Comparison of ENCODE assay signal across 12 cellular contexts in genomic region chr9:91208837-91209236, GRCh38.
DNase-seq lines count a peak whose midpoint lies in the region; ATAC-seq and TF ChIP-seq lines count a peak whose summit lies in the region.
"Had no signal": no experiment of that assay in that cellular context is flagged by ENCODE, and none has a peak within 500 bp of the region (broad histone marks: within the 10 kb centered on the region; RNA-seq: fewer than 3 reads in every experiment).

No MANE protein-coding gene starts in this region.

- peak overlapping the region; percentile 11 for H3K4me3 Mint-ChIP-seq in activated T-cell treated with anti-CD3 and anti-CD28 coated beads, Interleukin-2, amount 50 U/mL, for 24 hours
- peak overlapping the region; percentile 8 for H3K4me3 Mint-ChIP-seq in activated CD4-positive, alpha-beta memory T cell treated with anti-CD3 and anti-CD28 coated beads, Interleukin-2, amount 10 ng/mL, durations not matched to agents 7 days and 5 days

- H3K9me3 ChIP-seq in left lung (no peaks in the 10 kb centered on the region), thyroid gland (no peaks in the 10 kb centered on the region)

- ATAC-seq in left lung: peak; percentile 4
- no peak for ATAC-seq in HG02623 (IDR thresholded peaks at IDR 0.05; ENCODE audit: unreplicated experiment)

- H3K27ac Mint-ChIP-seq in activated T-cell treated with anti-CD3 and anti-CD28 coated beads, Interleukin-2, amount 50 U/mL, for 24 hours: peak overlapping the region; percentile 98
- peak overlapping the region; percentile 50 for H3K27ac Mint-ChIP-seq in activated CD4-positive, alpha-beta memory T cell treated with anti-CD3 and anti-CD28 coated beads, Interleukin-2, amount 10 ng/mL, durations not matched to agents 7 days and 5 days

- H3K4me1 ChIP-seq in left lung: peaks cover 16 to 22% of the 10 kb centered on the region in 2 donors
- H3K4me1 ChIP-seq in thyroid gland: peaks cover 12 to 20% of the 10 kb centered on the region in 2 donors

- CTCF ChIA-PET in activated CD4-positive, alpha-beta memory T cell treated with anti-CD3 and anti-CD28 coated beads, Interleukin-2, amount 10 ng/mL, durations not matched to agents 7 days and 5 days (lab: Charles Lee): interaction anchor here (1.0 kb wide), 2 partner anchors 13 to 132 kb away, joined by 3 read pairs; no protein-coding TSS in a partner anchor

- H3K27me3 ChIP-seq in left lung (no peaks in the 10 kb centered on the region), thyroid gland (no peaks in the 10 kb centered on the region)

- POLR2A ChIA-PET in activated CD4-positive, alpha-beta memory T cell treated with anti-CD3 and anti-CD28 coated beads, Interleukin-2, amount 10 ng/mL, durations not matched to agents 7 days and 5 days (lab: Charles Lee): interaction anchor here (1.0 to 4.5 kb wide), 12 partner anchors 11 to 218 kb away, joined by 4 to 36 read pairs (median 11); partner anchors contain the start of genes AUH and NFIL3

- DNase-seq in activated T-cell treated with anti-CD3 and anti-CD28 coated beads, Interleukin-2, amount 50 U/mL, for 24 hours: no peak
- no peak for DNase-seq in activated T-cell treated with anti-CD3 and anti-CD28 coated beads, Interleukin-2, amount 50 U/mL, for 1 hour
- no peak for DNase-seq in activated CD4-positive, alpha-beta memory T cell treated with anti-CD3 and anti-CD28 coated beads, Interleukin-2, amount 10 ng/mL, durations not matched to agents 7 days and 5 days
- no peak for DNase-seq in left lung
- no peak for DNase-seq in thyroid gland
- no peak for DNase-seq in GM10266 (ENCODE audit: extremely low spot score)
- DNase-seq in stimulated activated naive CD4-positive, alpha-beta T cell (lab: John Stamatoyannopoulos, UW): no peak
- DNase-seq: ACHN; activated CD4-positive, CD25-positive, alpha-beta regulatory T cell treated with anti-CD3 and anti-CD28 coated beads, Interleukin-2, amount 50 U/mL, for 72 hours; foreskin melanocyte; NCI-H1105 treated with DMSO at 0.1 percent for 48 hours had no signal

- no peak for TF ChIP-seq POLR2A in thyroid gland (IDR thresholded peaks at IDR 0.05)

- H3K4me3 ChIP-seq in left lung (no peak overlapping the region), thyroid gland (replicated peaks in 1 of 3) (no peak overlapping the region)

- H3K36me3 ChIP-seq in left lung (no peaks in the 10 kb centered on the region), thyroid gland (no peaks in the 10 kb centered on the region)

- H3K27me3 Mint-ChIP-seq in activated T-cell treated with anti-CD3 and anti-CD28 coated beads, Interleukin-2, amount 50 U/mL, for 24 hours: no peaks in the 10 kb centered on the region
- no peaks in the 10 kb centered on the region for H3K27me3 Mint-ChIP-seq in activated CD4-positive, alpha-beta memory T cell treated with anti-CD3 and anti-CD28 coated beads, Interleukin-2, amount 10 ng/mL, durations not matched to agents 7 days and 5 days

- H3K27ac ChIP-seq in left lung (peak overlapping the region; percentile 73 to 88), thyroid gland (peak overlapping the region in 2 of 3 donors; percentile 59 to 71)

- intact Hi-C loops in left lung (cut with DNase I) (no loop called here), thyroid gland (cut with DNase I) (no loop called here)

- peaks cover 26% of the 10 kb centered on the region for H3K9me3 Mint-ChIP-seq in activated T-cell treated with anti-CD3 and anti-CD28 coated beads, Interleukin-2, amount 50 U/mL, for 24 hours
- H3K9me3 Mint-ChIP-seq in activated CD4-positive, alpha-beta memory T cell treated with anti-CD3 and anti-CD28 coated beads, Interleukin-2, amount 10 ng/mL, durations not matched to agents 7 days and 5 days: peaks cover 19% of the 10 kb centered on the region

- H3K4me1 Mint-ChIP-seq in activated T-cell treated with anti-CD3 and anti-CD28 coated beads, Interleukin-2, amount 50 U/mL, for 24 hours (ENCODE audit: low read depth): peaks cover 81% of the 10 kb centered on the region
- peaks cover 58% of the 10 kb centered on the region for H3K4me1 Mint-ChIP-seq in activated CD4-positive, alpha-beta memory T cell treated with anti-CD3 and anti-CD28 coated beads, Interleukin-2, amount 10 ng/mL, durations not matched to agents 7 days and 5 days

- 87 to 96% methylated on average over 4 to 5 of the region's 5 CpGs for WGBS in thyroid gland, 2 donors

- peaks cover 65% of the 10 kb centered on the region for H3K36me3 Mint-ChIP-seq in activated T-cell treated with anti-CD3 and anti-CD28 coated beads, Interleukin-2, amount 50 U/mL, for 24 hours (ENCODE audit: low read depth)
- peaks cover 49% of the 10 kb centered on the region for H3K36me3 Mint-ChIP-seq in activated CD4-positive, alpha-beta memory T cell treated with anti-CD3 and anti-CD28 coated beads, Interleukin-2, amount 10 ng/mL, durations not matched to agents 7 days and 5 days (ENCODE audit: low read depth)

- no peak for TF ChIP-seq CTCF in left lung (IDR thresholded peaks at IDR 0.05)
- TF ChIP-seq CTCF in thyroid gland (IDR thresholded peaks at IDR 0.05): no peak
- no peak for TF ChIP-seq CTCF in GM10266 (IDR thresholded peaks at IDR 0.05; ENCODE audit: control insufficient read depth, insufficient read depth, low read depth, missing control alignments)
